Comparison of ENCODE assay signal across 1 cellular context in the genomic region with DNA sequence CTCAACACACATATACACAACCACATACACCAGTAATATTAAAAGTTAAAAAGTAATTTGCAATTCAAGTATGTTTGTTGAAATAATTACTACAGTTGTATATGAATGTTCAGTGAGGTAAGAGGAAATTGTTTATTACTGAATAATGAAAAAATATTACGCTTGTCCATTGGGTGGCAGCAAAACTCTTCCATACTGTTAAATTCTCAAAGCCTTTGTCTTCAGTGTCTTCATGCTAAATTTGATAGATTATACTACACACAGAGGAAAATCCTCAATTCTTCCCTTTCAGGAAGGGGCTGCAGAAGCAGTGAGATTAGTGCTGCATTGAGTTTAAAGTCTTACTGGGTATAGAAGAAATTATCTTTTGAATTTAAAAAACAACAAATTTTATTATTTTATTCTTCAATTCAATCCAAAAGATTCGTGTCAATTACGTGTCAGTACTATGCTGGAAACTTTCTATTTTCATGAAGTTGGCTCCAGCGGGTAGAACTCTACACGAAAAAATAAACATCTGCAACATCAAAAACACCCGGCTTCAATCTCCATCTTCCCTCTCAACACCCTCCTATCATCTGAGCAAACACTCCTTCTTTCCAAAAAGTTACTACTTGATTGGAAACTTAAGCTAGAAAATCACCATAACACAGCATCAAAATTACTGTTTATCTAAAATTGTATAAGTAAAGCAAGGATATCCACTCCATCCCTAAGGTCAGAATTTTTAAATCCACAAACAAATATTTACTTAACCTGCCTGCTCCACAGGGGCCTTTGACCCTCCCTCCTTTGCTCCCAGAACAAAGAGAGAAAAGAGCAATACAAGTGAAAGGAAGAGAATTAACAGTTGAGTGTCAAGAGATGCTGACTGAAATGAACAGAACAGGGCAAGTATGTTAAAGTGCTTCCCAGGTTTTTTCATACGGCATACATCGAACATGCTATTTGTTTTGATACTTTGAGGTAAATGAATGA.
TF ChIP-seq lines count a peak whose summit lies in the region.

No MANE protein-coding gene starts in this region.

TF ChIP-seq in WTC11, 78 proteins besides CTCF, POLR2A, EP300 and RAD21 (continued from another document):
- TF ChIP-seq, protein P1, sequence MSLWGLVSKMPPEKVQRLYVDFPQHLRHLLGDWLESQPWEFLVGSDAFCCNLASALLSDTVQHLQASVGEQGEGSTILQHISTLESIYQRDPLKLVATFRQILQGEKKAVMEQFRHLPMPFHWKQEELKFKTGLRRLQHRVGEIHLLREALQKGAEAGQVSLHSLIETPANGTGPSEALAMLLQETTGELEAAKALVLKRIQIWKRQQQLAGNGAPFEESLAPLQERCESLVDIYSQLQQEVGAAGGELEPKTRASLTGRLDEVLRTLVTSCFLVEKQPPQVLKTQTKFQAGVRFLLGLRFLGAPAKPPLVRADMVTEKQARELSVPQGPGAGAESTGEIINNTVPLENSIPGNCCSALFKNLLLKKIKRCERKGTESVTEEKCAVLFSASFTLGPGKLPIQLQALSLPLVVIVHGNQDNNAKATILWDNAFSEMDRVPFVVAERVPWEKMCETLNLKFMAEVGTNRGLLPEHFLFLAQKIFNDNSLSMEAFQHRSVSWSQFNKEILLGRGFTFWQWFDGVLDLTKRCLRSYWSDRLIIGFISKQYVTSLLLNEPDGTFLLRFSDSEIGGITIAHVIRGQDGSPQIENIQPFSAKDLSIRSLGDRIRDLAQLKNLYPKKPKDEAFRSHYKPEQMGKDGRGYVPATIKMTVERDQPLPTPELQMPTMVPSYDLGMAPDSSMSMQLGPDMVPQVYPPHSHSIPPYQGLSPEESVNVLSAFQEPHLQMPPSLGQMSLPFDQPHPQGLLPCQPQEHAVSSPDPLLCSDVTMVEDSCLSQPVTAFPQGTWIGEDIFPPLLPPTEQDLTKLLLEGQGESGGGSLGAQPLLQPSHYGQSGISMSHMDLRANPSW (CRISPR knock-in tag; conservative IDR thresholded peaks at IDR 0.05; ENCODE audit: low read depth): no peak
- TF ChIP-seq, protein P2, sequence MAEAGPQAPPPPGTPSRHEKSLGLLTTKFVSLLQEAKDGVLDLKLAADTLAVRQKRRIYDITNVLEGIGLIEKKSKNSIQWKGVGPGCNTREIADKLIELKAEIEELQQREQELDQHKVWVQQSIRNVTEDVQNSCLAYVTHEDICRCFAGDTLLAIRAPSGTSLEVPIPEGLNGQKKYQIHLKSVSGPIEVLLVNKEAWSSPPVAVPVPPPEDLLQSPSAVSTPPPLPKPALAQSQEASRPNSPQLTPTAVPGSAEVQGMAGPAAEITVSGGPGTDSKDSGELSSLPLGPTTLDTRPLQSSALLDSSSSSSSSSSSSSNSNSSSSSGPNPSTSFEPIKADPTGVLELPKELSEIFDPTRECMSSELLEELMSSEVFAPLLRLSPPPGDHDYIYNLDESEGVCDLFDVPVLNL (CRISPR knock-in tag; IDR thresholded peaks at IDR 0.05; ENCODE audit: borderline replicate concordance, low read depth): no peak
- TF ChIP-seq, protein P3, sequence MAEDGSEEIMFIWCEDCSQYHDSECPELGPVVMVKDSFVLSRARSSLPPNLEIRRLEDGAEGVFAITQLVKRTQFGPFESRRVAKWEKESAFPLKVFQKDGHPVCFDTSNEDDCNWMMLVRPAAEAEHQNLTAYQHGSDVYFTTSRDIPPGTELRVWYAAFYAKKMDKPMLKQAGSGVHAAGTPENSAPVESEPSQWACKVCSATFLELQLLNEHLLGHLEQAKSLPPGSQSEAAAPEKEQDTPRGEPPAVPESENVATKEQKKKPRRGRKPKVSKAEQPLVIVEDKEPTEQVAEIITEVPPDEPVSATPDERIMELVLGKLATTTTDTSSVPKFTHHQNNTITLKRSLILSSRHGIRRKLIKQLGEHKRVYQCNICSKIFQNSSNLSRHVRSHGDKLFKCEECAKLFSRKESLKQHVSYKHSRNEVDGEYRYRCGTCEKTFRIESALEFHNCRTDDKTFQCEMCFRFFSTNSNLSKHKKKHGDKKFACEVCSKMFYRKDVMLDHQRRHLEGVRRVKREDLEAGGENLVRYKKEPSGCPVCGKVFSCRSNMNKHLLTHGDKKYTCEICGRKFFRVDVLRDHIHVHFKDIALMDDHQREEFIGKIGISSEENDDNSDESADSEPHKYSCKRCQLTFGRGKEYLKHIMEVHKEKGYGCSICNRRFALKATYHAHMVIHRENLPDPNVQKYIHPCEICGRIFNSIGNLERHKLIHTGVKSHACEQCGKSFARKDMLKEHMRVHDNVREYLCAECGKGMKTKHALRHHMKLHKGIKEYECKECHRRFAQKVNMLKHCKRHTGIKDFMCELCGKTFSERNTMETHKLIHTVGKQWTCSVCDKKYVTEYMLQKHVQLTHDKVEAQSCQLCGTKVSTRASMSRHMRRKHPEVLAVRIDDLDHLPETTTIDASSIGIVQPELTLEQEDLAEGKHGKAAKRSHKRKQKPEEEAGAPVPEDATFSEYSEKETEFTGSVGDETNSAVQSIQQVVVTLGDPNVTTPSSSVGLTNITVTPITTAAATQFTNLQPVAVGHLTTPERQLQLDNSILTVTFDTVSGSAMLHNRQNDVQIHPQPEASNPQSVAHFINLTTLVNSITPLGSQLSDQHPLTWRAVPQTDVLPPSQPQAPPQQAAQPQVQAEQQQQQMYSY (CRISPR knock-in tag; IDR thresholded peaks at IDR 0.05): no peak
- TF ChIP-seq IRF2 (CRISPR knock-in tag; IDR thresholded peaks at IDR 0.05; ENCODE audit: borderline replicate concordance, low read depth) (no peak), CBFB (CRISPR knock-in tag; IDR thresholded peaks at IDR 0.05; ENCODE audit: low read depth) (no peak), RORB (CRISPR knock-in tag; IDR thresholded peaks at IDR 0.05) (no peak), CREM (CRISPR knock-in tag; IDR thresholded peaks at IDR 0.05) (no peak), JUN (CRISPR knock-in tag; IDR thresholded peaks at IDR 0.05) (no peak), SMAD4 (CRISPR knock-in tag; IDR thresholded peaks at IDR 0.05) (no peak), NFE2L1 (CRISPR knock-in tag; IDR thresholded peaks at IDR 0.05) (no peak), NFATC4 (CRISPR knock-in tag; IDR thresholded peaks at IDR 0.05) (no peak)
